8 cellular contexts compared by ENCODE assay signal in the genomic region with DNA sequence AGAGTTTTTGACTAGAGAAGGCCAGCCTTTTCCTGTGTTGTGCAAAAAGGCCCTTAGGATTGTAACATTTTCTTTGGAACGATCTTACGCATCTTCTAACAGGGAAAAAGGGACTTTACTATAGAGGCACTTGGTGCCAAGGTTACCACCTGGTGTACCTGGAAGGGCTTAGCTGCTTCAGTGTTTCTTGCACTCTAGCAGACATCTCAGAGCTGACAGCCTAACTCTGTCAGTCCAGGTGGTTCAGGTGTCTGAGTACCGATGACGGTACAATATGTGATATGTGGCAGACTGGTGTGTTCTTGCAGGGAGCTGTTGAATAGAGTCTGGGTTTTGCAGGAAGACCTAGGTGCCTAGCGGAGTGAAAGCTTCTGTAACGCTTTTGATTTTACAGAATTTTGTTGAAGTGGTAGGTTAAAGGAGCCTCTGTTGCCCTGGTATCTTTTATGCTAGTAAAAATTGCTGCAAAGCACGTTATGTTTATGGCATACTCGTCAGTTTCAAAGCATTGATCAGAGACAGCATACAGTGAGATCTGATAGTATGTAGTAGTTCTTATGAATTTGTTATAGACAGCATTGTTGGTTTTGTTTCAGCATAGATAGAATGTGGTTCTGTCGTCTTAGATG. TPM values are rescaled to one million over a fixed set of nuclear protein-coding genes. Genes with fewer than 3 reads are reported as not detected.
DNase-seq lines count a peak whose midpoint lies in the region; TF ChIP-seq lines count a peak whose summit lies in the region.

No MANE protein-coding gene starts in this region.

- intact Hi-C loops in PC-9 (cut with micrococcal nuclease; ENCODE audit: unreplicated experiment) = loop anchor here (2.0 to 10.0 kb wide), 5 partner anchors 65 to 674 kb away; a partner anchor contains a TSS

- H3F3A ChIP-seq in PC-9 (ENCODE audit: insufficient read depth, low read depth) = peaks cover 30% of the 10 kb centered on the region

- POLR2A ChIA-PET in PC-9 (lab: Charles Lee; ENCODE audit: unreplicated experiment) = interaction anchor here (0.5 to 0.7 kb wide), 2 partner anchors 251 to 475 kb away, joined by 3 to 7 read pairs; no protein-coding TSS in a partner anchor

- H2AFZ ChIP-seq in PC-9 = peak overlapping the region; percentile 92

- peaks cover 66% of the 10 kb centered on the region for H3K4me1 ChIP-seq in PC-9 (replicated peaks; ENCODE audit: insufficient read depth)

- H3K4me2 ChIP-seq in PC-9 = peak overlapping the region; percentile 87

- CTCF ChIA-PET in PC-9 (lab: Charles Lee) = interaction anchor here (0.5 to 1.5 kb wide), 3 partner anchors 61 to 415 kb away, joined by 3 to 21 read pairs (median 6); no protein-coding TSS in a partner anchor

- H3K79me2 ChIP-seq in PC-9 (ENCODE audit: low read depth) = peaks cover 51% of the 10 kb centered on the region

- H3K36me3 ChIP-seq in PC-9 (ENCODE audit: low read depth) = no peaks in the 10 kb centered on the region

- H3K4me3 ChIP-seq in PC-9 = peak overlapping the region; percentile 78
- H3K4me3 ChIP-seq in coronary artery = peak overlapping the region; percentile 99

- no peaks in the 10 kb centered on the region for H3K9me3 ChIP-seq in PC-9 (ENCODE audit: insufficient read depth, low read depth)

- TSS peak; percentile 62 for BruUV-seq in PC-9 (replicated peaks; lab: Mats Ljungman, UMichigan)

- H3K27me3 ChIP-seq in PC-9 (ENCODE audit: insufficient read depth, low read depth) = no peaks in the 10 kb centered on the region

- H3K27ac ChIP-seq in PC-9 = no peak overlapping the region
- H3K27ac ChIP-seq in coronary artery = peak overlapping the region; percentile 84 to 96

- TF ChIP-seq CTCF in PC-9 (conservative IDR thresholded peaks at IDR 0.05) (no peak), coronary artery (IDR thresholded peaks at IDR 0.05) (no peak)

- DNase-seq in activated gamma-delta T cell treated with Interleukin-2 at 50 U/mL for 16 hours (peak; percentile 3), activated gamma-delta T cell (lab: John Stamatoyannopoulos, UW) (no peak), PC-9 (peak; percentile 17 to 65), coronary artery (ENCODE audit: low spot score) (no peak), mucosa of gallbladder (ENCODE audit: low spot score) (peak; percentile 22), middle frontal gyrus (ENCODE audit: extremely low spot score, low spot score) (no peak), NCI-H1436 (lab: John Stamatoyannopoulos, UW) (no peak), NCI-H1048 (lab: John Stamatoyannopoulos, UW) (no peak)

- no peaks in the 10 kb centered on the region for H3K9me2 ChIP-seq in PC-9 (ENCODE audit: insufficient read depth)

- no peaks in the 10 kb centered on the region for H4K20me1 ChIP-seq in PC-9 (ENCODE audit: insufficient read depth)

RNA-seq across cellular contexts. Expression of a gene that starts 1.4 kb away (rescaled TPM):
- total RNA-seq in PC-9 (2021) (17.3 and 18.5 TPM in 2 replicates), mucosa of gallbladder (22.3 TPM)

Comparison
In these comparisons a context has a peak if more than half of its experiments do, and no peak if none do; other contexts are left out.
1. DNase-seq: peak in activated gamma-delta T cell treated with Interleukin-2 at 50 U/mL for 16 hours (single experiment), PC-9 (2 of 2) and mucosa of gallbladder (single experiment); none in activated gamma-delta T cell (single experiment), coronary artery (single experiment), middle frontal gyrus (single experiment), NCI-H1436 (single experiment) and NCI-H1048 (single experiment).